In the genomic region with DNA sequence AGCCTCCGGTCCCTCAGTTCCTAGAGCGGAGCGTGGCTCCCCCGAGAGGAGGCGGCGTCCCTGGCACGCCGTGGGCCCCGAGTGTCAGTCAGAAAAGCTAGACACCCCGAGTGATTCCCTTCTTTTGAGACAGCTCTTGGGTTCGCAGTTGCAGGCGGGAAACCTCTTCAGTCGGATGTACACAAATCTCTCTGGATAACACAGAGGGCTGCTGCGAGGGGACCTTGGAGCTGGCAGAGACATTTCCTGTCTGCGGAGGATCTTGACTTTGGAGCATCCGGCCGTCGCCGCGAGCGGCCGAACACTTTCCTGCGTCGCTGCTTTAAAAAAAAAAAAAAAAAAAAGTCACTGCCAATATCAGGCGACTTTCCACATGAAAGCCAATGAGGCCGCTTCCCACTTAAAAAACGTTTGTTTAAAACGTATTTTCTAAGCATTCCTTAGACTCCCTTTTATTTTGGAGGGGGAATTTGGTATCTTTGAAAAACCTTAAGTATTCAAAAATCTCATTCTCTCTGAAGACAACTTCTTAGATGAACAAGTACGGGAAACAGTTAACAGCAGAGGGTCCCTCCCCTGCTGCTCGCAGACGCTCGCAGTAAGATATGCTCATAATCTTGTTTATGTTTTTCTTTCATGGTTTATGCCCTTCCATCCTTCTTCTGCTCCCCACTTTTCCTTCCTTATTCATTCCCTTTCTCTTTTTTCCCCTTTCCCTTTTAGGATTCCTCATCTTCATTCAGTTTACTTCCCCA, we compare ENCODE assay signal across 8 cellular contexts. TPM values are rescaled to one million over a fixed set of nuclear protein-coding genes. Genes with fewer than 3 reads are reported as not detected.
DNase-seq lines count a peak whose midpoint lies in the region; ATAC-seq, FAIRE-seq and TF ChIP-seq lines count a peak whose summit lies in the region.

No MANE protein-coding gene starts in this region.

- H2AK5ac ChIP-seq in IMR-90 (ENCODE audit: low read depth, low read length) = peak overlapping the region; percentile 60; the same call in 1 of the 2 replicates

- peak overlapping the region; percentile 99 for H4K5ac ChIP-seq in IMR-90 (ENCODE audit: low read depth, low read length)

- CTCF ChIA-PET in IMR-90 (lab: Yijun Ruan, JAX) = no interaction called here
- CTCF ChIA-PET in naive thymus-derived CD4-positive, alpha-beta T cell (lab: Charles Lee) = interaction anchor here (0.6 to 0.7 kb wide), 2 partner anchors 156 to 297 kb away, joined by 4 read pairs; no protein-coding TSS in a partner anchor

- H2AK9ac ChIP-seq in IMR-90 (replicated peaks; ENCODE audit: low read depth, low read length, poor library complexity) = peak overlapping the region; percentile 93

- H3K27me3 Mint-ChIP-seq in CD4-positive, CD25-positive, alpha-beta regulatory T cell = peaks cover 80% of the 10 kb centered on the region
- H3K27me3 Mint-ChIP-seq in naive thymus-derived CD4-positive, alpha-beta T cell = peaks cover 56 to 86% (median 78%) of the 10 kb centered on the region in 5 donors

- peak overlapping the region; percentile 94 to 98 for H4K8ac ChIP-seq in IMR-90 (ENCODE audit: low read depth in 2 of 2, low read length in 2 of 2)

- no peaks in the 10 kb centered on the region for H4K20me1 ChIP-seq in IMR-90 (ENCODE audit: insufficient read depth, low read length)

- POLR2A ChIA-PET in IMR-90 (lab: Charles Lee; ENCODE audit: unreplicated experiment) = no interaction called here
- POLR2A ChIA-PET in naive thymus-derived CD4-positive, alpha-beta T cell (lab: Charles Lee) = no interaction called here

- peak; percentile 34 to 43 for ATAC-seq in CD4-positive, CD25-positive, alpha-beta regulatory T cell (ENCODE audit: low read depth in 2 of 2)
- ATAC-seq in IMR-90 (ENCODE audit: low read depth) (peak; percentile 52), HG02642 (IDR thresholded peaks at IDR 0.05; ENCODE audit: poor library complexity, unreplicated experiment) (no peak)
- ATAC-seq in naive thymus-derived CD4-positive, alpha-beta T cell = peak; percentile 57

- peak overlapping the region; percentile 72 for H3K14ac ChIP-seq in IMR-90 (replicated peaks; ENCODE audit: low read depth, low read length)

- peak overlapping the region; percentile 90 for H2BK120ac ChIP-seq in IMR-90 (ENCODE audit: low read depth, low read length)

- no peaks in the 10 kb centered on the region for H3K9me3 ChIP-seq in CD4-positive, CD25-positive, alpha-beta regulatory T cell (ENCODE audit: control insufficient read depth in 2 of 2, low read length in 2 of 2)
- H3K9me3 ChIP-seq in IMR-90 (ENCODE audit: control insufficient read depth, insufficient read depth, low read length) = no peaks in the 10 kb centered on the region
- H3K9me3 ChIP-seq in esophagus (ENCODE audit: control insufficient read depth in 2 of 2, insufficient read depth in 1 of 2, low read depth in 1 of 2, low read length in 1 of 2) = no peaks in the 10 kb centered on the region
- H3K9me3 ChIP-seq in naive thymus-derived CD4-positive, alpha-beta T cell (ENCODE audit: control insufficient read depth in 2 of 3, low read length in 3 of 3) = no peaks in the 10 kb centered on the region

- no TSS peak for BruUV-seq in IMR-90 (replicated peaks; lab: Mats Ljungman, UMichigan)

- H3K23ac ChIP-seq in IMR-90 (ENCODE audit: low read depth, low read length) = peak overlapping the region; percentile 90

- H3K4ac ChIP-seq in IMR-90 (ENCODE audit: low read depth, low read length) = peak overlapping the region; percentile 86

- WGBS in IMR-90 (ENCODE audit: extremely low coverage in 2 of 2, insufficient read length in 1 of 2), 2 experiments = 2% methylated on average over 10 of the region's 32 CpGs; no CpG with 5 or more reads in 1 of the 2 experiments
- WGBS in esophagus, 2 donors = 1 to 3% methylated on average over 32 of the region's 32 CpGs

- peaks cover 0 to 24% of the 10 kb centered on the region in 2 experiments; a peak in 1 of 4 replicates for H3K79me1 ChIP-seq in IMR-90 (ENCODE audit: low read depth in 1 of 2, low read length in 2 of 2)

- peak overlapping the region; percentile 99 for H2AFZ ChIP-seq in IMR-90 (replicated peaks; ENCODE audit: low read length, poor library complexity)

- peak overlapping the region; percentile 66 for H2BK5ac ChIP-seq in IMR-90 (ENCODE audit: low read depth, low read length, poor library complexity, severe bottlenecking)

- no peak for FAIRE-seq in GM19239 (lab: Jason Lieb, UNC)

- peaks cover 3% of the 10 kb centered on the region; the same call in 1 of the 2 replicates for H3K9me1 ChIP-seq in IMR-90 (ENCODE audit: insufficient read depth, low read length)

- peak overlapping the region; percentile 63 to 86 (median 84) for H3K4me3 Mint-ChIP-seq in CD4-positive, CD25-positive, alpha-beta regulatory T cell
- peak overlapping the region; percentile 74 to 89 (median 85) for H3K4me3 Mint-ChIP-seq in naive thymus-derived CD4-positive, alpha-beta T cell

- peak overlapping the region in 2 of 3 donors; percentile 3 to 45 for H3K27ac Mint-ChIP-seq in CD4-positive, CD25-positive, alpha-beta regulatory T cell
- H3K27ac Mint-ChIP-seq in naive thymus-derived CD4-positive, alpha-beta T cell = peak overlapping the region in 1 of 9 donors; percentile 74

- H3K4me1 Mint-ChIP-seq in CD4-positive, CD25-positive, alpha-beta regulatory T cell = peaks cover 11 to 27% (median 17%) of the 10 kb centered on the region in 4 donors
- H3K4me1 Mint-ChIP-seq in naive thymus-derived CD4-positive, alpha-beta T cell = peaks cover 15 to 36% (median 25%) of the 10 kb centered on the region in 7 donors

- H3K4me1 ChIP-seq in CD4-positive, CD25-positive, alpha-beta regulatory T cell (ENCODE audit: control insufficient read depth, insufficient read depth, low read length, poor library complexity, severe bottlenecking) = peaks cover 17% of the 10 kb centered on the region
- H3K4me1 ChIP-seq in IMR-90 (ENCODE audit: control insufficient read depth, insufficient read depth, low read length) (peaks cover 19% of the 10 kb centered on the region), esophagus (ENCODE audit: control insufficient read depth in 2 of 2, insufficient read depth in 2 of 2, low read length in 1 of 2) (no peaks in the 10 kb centered on the region)
- peaks cover 11 to 18% of the 10 kb centered on the region in 2 donors for H3K4me1 ChIP-seq in naive thymus-derived CD4-positive, alpha-beta T cell (ENCODE audit: control insufficient read depth in 2 of 2, insufficient read depth in 2 of 2, low read length in 2 of 2)

- peaks cover 26% of the 10 kb centered on the region for H3K27me3 ChIP-seq in CD4-positive, CD25-positive, alpha-beta regulatory T cell (ENCODE audit: control insufficient read depth, insufficient read depth, low read length)
- H3K27me3 ChIP-seq in IMR-90 (ENCODE audit: control insufficient read depth, insufficient read depth, low read length) (no peaks in the 10 kb centered on the region), esophagus (ENCODE audit: control insufficient read depth in 1 of 2, insufficient read depth in 2 of 2, low read length in 2 of 2) (peaks cover 0 to 6% of the 10 kb centered on the region in 2 donors)
- peaks cover 6 to 10% of the 10 kb centered on the region in 2 donors for H3K27me3 ChIP-seq in naive thymus-derived CD4-positive, alpha-beta T cell (ENCODE audit: control insufficient read depth in 2 of 2, insufficient read depth in 2 of 2, low read length in 2 of 2)

- peak overlapping the region; percentile 87 for H3K18ac ChIP-seq in IMR-90 (ENCODE audit: low read depth, low read length)

- H3K56ac ChIP-seq in IMR-90 (ENCODE audit: extremely low read depth, insufficient read depth, low read length) = peak overlapping the region; percentile 84; the same call in 1 of the 2 replicates

- TF ChIP-seq CTCF in IMR-90 (conservative IDR thresholded peaks at IDR 0.05; ENCODE audit: low read depth, low read length) = no peak
- TF ChIP-seq CTCF in GM13976 (IDR thresholded peaks at IDR 0.05; ENCODE audit: borderline replicate concordance, control extremely low read depth, extremely low read depth, insufficient read depth, missing control alignments) = no peak

- intact Hi-C loops in IMR-90 (cut with micrococcal nuclease) = no loop called here
- intact Hi-C loops in naive thymus-derived CD4-positive, alpha-beta T cell (cut with micrococcal nuclease) = loop anchor here (1.0 kb wide), 1 partner anchor 8 kb away; no protein-coding TSS in a partner anchor

- H3K4me3 ChIP-seq in CD4-positive, CD25-positive, alpha-beta regulatory T cell (ENCODE audit: low read depth, low read length) = peak overlapping the region; percentile 42
- peak overlapping the region; percentile 40 for H3K4me3 ChIP-seq in IMR-90 (ENCODE audit: insufficient read depth, low read depth, low read length)
- peak overlapping the region; percentile 3 to 12 for H3K4me3 ChIP-seq in esophagus (ENCODE audit: low read depth in 1 of 2, low read length in 2 of 2)
- H3K4me3 ChIP-seq in naive thymus-derived CD4-positive, alpha-beta T cell (ENCODE audit: low read length) = peak overlapping the region; percentile 46

- peak overlapping the region; percentile 95 for H4K91ac ChIP-seq in IMR-90 (ENCODE audit: insufficient read depth, low read depth, low read length)

- H3K36me3 Mint-ChIP-seq in CD4-positive, CD25-positive, alpha-beta regulatory T cell = no peaks in the 10 kb centered on the region
- no peaks in the 10 kb centered on the region for H3K36me3 Mint-ChIP-seq in naive thymus-derived CD4-positive, alpha-beta T cell

- peak overlapping the region; percentile 96 for H2BK15ac ChIP-seq in IMR-90 (ENCODE audit: low read depth, low read length)

- H3K9me3 Mint-ChIP-seq in CD4-positive, CD25-positive, alpha-beta regulatory T cell = peaks cover 0 to 1% (median 0%) of the 10 kb centered on the region in 7 donors
- peaks cover 0 to 2% (median 0%) of the 10 kb centered on the region in 11 donors for H3K9me3 Mint-ChIP-seq in naive thymus-derived CD4-positive, alpha-beta T cell

- TF ChIP-seq RAD21 in IMR-90 (IDR thresholded peaks at IDR 0.05; ENCODE audit: low read length) = no peak

- H2BK20ac ChIP-seq in IMR-90 (ENCODE audit: low read depth, low read length) = peak overlapping the region; percentile 74

- peak overlapping the region; percentile 94 for H3K4me2 ChIP-seq in IMR-90 (ENCODE audit: low read depth, low read length)

- peak overlapping the region; percentile 79 for H3K9ac ChIP-seq in IMR-90 (ENCODE audit: low read depth, low read length)

- H3K36me3 ChIP-seq in CD4-positive, CD25-positive, alpha-beta regulatory T cell (ENCODE audit: control insufficient read depth, insufficient read depth, low read length) = no peaks in the 10 kb centered on the region
- H3K36me3 ChIP-seq in IMR-90 (ENCODE audit: control insufficient read depth, insufficient read depth, low read length) (no peaks in the 10 kb centered on the region), esophagus (ENCODE audit: control insufficient read depth in 2 of 2, insufficient read depth in 2 of 2, low read length in 1 of 2) (no peaks in the 10 kb centered on the region)
- H3K36me3 ChIP-seq in naive thymus-derived CD4-positive, alpha-beta T cell (ENCODE audit: control insufficient read depth in 2 of 3, insufficient read depth in 3 of 3, low read length in 3 of 3) = no peaks in the 10 kb centered on the region

- H3K27ac ChIP-seq in CD4-positive, CD25-positive, alpha-beta regulatory T cell (ENCODE audit: insufficient read depth, low read length, poor library complexity, severe bottlenecking) = no peak overlapping the region
- H3K27ac ChIP-seq in IMR-90 (ENCODE audit: insufficient read depth, low read length) (peak overlapping the region; percentile 76), esophagus (ENCODE audit: low read depth in 2 of 2, low read length in 1 of 2) (peak overlapping the region; percentile 4 to 6)
- no peak overlapping the region for H3K27ac ChIP-seq in naive thymus-derived CD4-positive, alpha-beta T cell (ENCODE audit: low read depth, low read length)

- in situ Hi-C loops in IMR-90 (cut with MboI; ENCODE audit: low sequenced_read_pairs) (no loop called here), GM13976 (cut with MboI; ENCODE audit: low sequenced_read_pairs, unreplicated experiment) (no loop called here)

- TF ChIP-seq POLR2A in IMR-90 (IDR thresholded peaks at IDR 0.05; ENCODE audit: low read depth, low read length) = no peak

- dilution Hi-C loops in IMR-90 (cut with HindIII; ENCODE audit: low sequenced_read_pairs, unreplicated experiment) = no loop called here

- peak in 2 of 3 donors; percentile 11 to 66 for DNase-seq in CD4-positive, CD25-positive, alpha-beta regulatory T cell
- peak; percentile 42 for DNase-seq in IMR-90
- peak; percentile 80 for DNase-seq in UCSD-AML1 (lab: John Stamatoyannopoulos, UW; ENCODE audit: unreplicated experiment)
- DNase-seq in naive thymus-derived CD4-positive, alpha-beta T cell = peak in 4 of 9 donors; percentile 12 to 32 (median 20)
- no peak for DNase-seq in GM13976 (ENCODE audit: low spot score)
- DNase-seq in GM19239 (ENCODE audit: insufficient read length, low spot score) = no peak

RNA-seq across cellular contexts. Expression of a gene that starts 9.9 kb away (rescaled TPM):
- 1.2 TPM for total RNA-seq in CD4-positive, CD25-positive, alpha-beta regulatory T cell
- polyA plus RNA-seq in CD4-positive, CD25-positive, alpha-beta regulatory T cell = under 1 TPM in 3 of 4 donors, not detected in 1; 0.19 to 0.71 (median 0.22) TPM
- 2.3 and 4.4 TPM in 2 replicates for total RNA-seq in IMR-90 (2012; rRNA removed)
- 6.2 and 7.7 TPM in 2 replicates for polyA plus RNA-seq in IMR-90 (2012; rRNA removed)
- polyA plus RNA-seq in IMR-90 (2012; cell fraction: cytosol; rRNA removed) = 4.1 and 7.1 TPM in 2 replicates
- polyA plus RNA-seq in IMR-90 (2012; cell fraction: nucleus; rRNA removed; ENCODE audit: low replicate concordance) = 10.6 and 10.9 TPM in 2 replicates
- polyA plus RNA-seq in esophagus = 1 to 10 TPM; 2.1 to 3.4 TPM
- 10 to 100 TPM in 1 of 5 experiments, 1 to 10 TPM in 1, under 1 TPM in 1, not detected in 2; 0.27 to 21.4 (median 5.5) TPM for total RNA-seq in naive thymus-derived CD4-positive, alpha-beta T cell
- polyA plus RNA-seq in naive thymus-derived CD4-positive, alpha-beta T cell = under 1 TPM; 0.18 to 0.24 TPM

Comparison
In these comparisons a context has a peak if more than half of its experiments do, and no peak if none do; other contexts are left out.
1. DNase-seq: peak in CD4-positive, CD25-positive, alpha-beta regulatory T cell (2 of 3), IMR-90 (single experiment) and UCSD-AML1 (single experiment); none in GM13976 (single experiment) and GM19239 (single experiment).
2. H3K27ac ChIP-seq: peak in IMR-90 (single experiment) and esophagus (2 of 2); none in CD4-positive, CD25-positive, alpha-beta regulatory T cell (single experiment) and naive thymus-derived CD4-positive, alpha-beta T cell (single experiment).
3. Peak in every context shown above with its lines, with median percentiles within 50 percentile points of each other: H3K4me3 ChIP-seq.